ENCODE assay signal across 2 cellular contexts in the genomic region with DNA sequence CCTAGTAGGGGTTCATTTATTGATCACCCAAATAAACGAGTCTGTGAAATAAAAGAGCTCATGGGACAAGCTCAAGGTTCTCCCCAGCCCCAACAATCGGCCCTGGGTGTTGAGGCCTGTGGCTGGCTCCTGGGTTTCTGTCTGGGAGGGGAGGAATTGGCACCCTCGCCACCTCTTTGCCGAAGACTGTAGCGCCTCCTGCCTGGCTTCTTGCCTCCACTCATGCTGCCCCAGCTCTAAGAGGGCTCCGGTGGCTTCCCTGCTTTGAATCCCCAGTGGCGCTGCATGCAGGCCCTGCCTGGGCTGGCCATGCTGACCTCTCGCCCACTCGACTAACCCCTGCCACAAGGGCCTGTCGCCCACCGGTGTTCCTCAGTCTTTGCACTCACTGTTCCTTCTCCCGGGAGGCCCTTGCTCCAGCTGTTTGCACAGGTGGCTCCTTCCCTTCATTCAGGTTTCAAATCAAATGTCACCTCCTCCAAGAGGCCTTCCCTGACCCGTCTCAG.
TF ChIP-seq lines count a peak whose summit lies in the region.

No MANE protein-coding gene starts in this region.

TF ChIP-seq in IMR-90, 13 proteins besides CTCF, POLR2A, EP300 and RAD21:
- TF ChIP-seq CEBPB (IDR thresholded peaks at IDR 0.05; ENCODE audit: low read depth, low read length) = no peak
- no peak for TF ChIP-seq MXI1 (IDR thresholded peaks at IDR 0.05; ENCODE audit: borderline replicate concordance, low read depth, low read length)
- TF ChIP-seq FOS (IDR thresholded peaks at IDR 0.05; ENCODE audit: low read depth, low read length) = no peak
- TF ChIP-seq RCOR1 (IDR thresholded peaks at IDR 0.05; ENCODE audit: insufficient replicate concordance, low read length) = no peak
- no peak for TF ChIP-seq MAZ (IDR thresholded peaks at IDR 0.05; ENCODE audit: borderline replicate concordance, low read depth, low read length)
- TF ChIP-seq, protein P1, sequence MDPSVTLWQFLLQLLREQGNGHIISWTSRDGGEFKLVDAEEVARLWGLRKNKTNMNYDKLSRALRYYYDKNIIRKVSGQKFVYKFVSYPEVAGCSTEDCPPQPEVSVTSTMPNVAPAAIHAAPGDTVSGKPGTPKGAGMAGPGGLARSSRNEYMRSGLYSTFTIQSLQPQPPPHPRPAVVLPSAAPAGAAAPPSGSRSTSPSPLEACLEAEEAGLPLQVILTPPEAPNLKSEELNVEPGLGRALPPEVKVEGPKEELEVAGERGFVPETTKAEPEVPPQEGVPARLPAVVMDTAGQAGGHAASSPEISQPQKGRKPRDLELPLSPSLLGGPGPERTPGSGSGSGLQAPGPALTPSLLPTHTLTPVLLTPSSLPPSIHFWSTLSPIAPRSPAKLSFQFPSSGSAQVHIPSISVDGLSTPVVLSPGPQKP (IDR thresholded peaks at IDR 0.05; ENCODE audit: borderline replicate concordance, low read depth, low read length) = no peak
- TF ChIP-seq BHLHE40 (IDR thresholded peaks at IDR 0.05; ENCODE audit: low read depth, low read length) = no peak
- TF ChIP-seq SMC3 (IDR thresholded peaks at IDR 0.05; ENCODE audit: low read depth, low read length) = no peak
- TF ChIP-seq, protein P2, sequence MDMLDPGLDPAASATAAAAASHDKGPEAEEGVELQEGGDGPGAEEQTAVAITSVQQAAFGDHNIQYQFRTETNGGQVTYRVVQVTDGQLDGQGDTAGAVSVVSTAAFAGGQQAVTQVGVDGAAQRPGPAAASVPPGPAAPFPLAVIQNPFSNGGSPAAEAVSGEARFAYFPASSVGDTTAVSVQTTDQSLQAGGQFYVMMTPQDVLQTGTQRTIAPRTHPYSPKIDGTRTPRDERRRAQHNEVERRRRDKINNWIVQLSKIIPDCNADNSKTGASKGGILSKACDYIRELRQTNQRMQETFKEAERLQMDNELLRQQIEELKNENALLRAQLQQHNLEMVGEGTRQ (IDR thresholded peaks at IDR 0.05; ENCODE audit: low read depth, low read length) = no peak
- TF ChIP-seq MAFK (IDR thresholded peaks at IDR 0.05; ENCODE audit: low read depth, low read length) = no peak
- no peak for TF ChIP-seq CHD1 (IDR thresholded peaks at IDR 0.05; ENCODE audit: low read depth, low read length)
- no peak for TF ChIP-seq RFX5 (IDR thresholded peaks at IDR 0.05; ENCODE audit: low read depth, low read length)
- TF ChIP-seq NFE2L2 (IDR thresholded peaks at IDR 0.05; ENCODE audit: low read depth, low read length) = no peak

TF ChIP-seq in H1, 55 proteins besides CTCF, POLR2A, EP300 and RAD21:
- TF ChIP-seq RBBP5 (IDR thresholded peaks at IDR 0.05; ENCODE audit: borderline replicate concordance, low read depth, low read length) = no peak
- TF ChIP-seq ZNF274 (IDR thresholded peaks at IDR 0.05; ENCODE audit: borderline replicate concordance, extremely low read depth, low read length) = no peak
